ENCODE assay signal across 10 cellular contexts in genomic region chr3:114758828-114759709, GRCh38.
DNase-seq lines count a peak whose midpoint lies in the region; ATAC-seq and TF ChIP-seq lines count a peak whose summit lies in the region.
"Had no signal": no experiment of that assay in that cellular context is flagged by ENCODE, and none has a peak within 500 bp of the region (broad histone marks: within the 10 kb centered on the region; RNA-seq: fewer than 3 reads in every experiment).

No MANE protein-coding gene starts in this region.

- DNase-seq in GM03348 (ENCODE audit: low spot score) (peak; percentile 52), adrenal gland (peak in 6 of 7 donors; percentile 10 to 60 (median 28)), right cardiac atrium (peak in 1 of 3 donors; percentile 43), NCI-H2107 treated with DMSO at 0.1 percent for 48 hours (lab: John Stamatoyannopoulos, UW; ENCODE audit: unreplicated experiment) (no peak)
- DNase-seq in stimulated activated CD4-positive, alpha-beta T cell treated with anti-CD3 and anti-CD28 coated beads, Interleukin-4, amount 100 ng/mL, for 1 hour = no peak
- DNase-seq in activated T-cell treated with anti-CD3 and anti-CD28 coated beads, Interleukin-2, amount 50 U/mL, for 48 hours = no peak
- DNase-seq: GDM1; stimulated activated CD8-positive, alpha-beta memory T cell treated with anti-CD3 and anti-CD28 coated beads, Interleukin-4, amount 100 ng/mL, for 48 hours had no signal

- H3K27me3 ChIP-seq in adrenal gland (no peaks in the 10 kb centered on the region), right cardiac atrium (ENCODE audit: control insufficient read depth, insufficient read depth) (no peaks in the 10 kb centered on the region)

- H3K4me3 ChIP-seq in adrenal gland (peak overlapping the region in 2 of 4 donors; percentile 5 to 48), right cardiac atrium (ENCODE audit: low read length) (peak overlapping the region; percentile 80), skin epidermis (peak overlapping the region in 2 of 7 experiments; percentile 1 to 23)

- H3K27ac ChIP-seq in adrenal gland (peak overlapping the region in 4 of 5 donors; percentile 3 to 62 (median 52)), right cardiac atrium (ENCODE audit: low read length) (no peak overlapping the region), skin epidermis (peak overlapping the region in 16 of 21 experiments; percentile 5 to 71 (median 36))

- no peak for TF ChIP-seq CTCF in adrenal gland (IDR thresholded peaks at IDR 0.05)

- peak; percentile 68 to 71 for ATAC-seq in right cardiac atrium
- no peak for ATAC-seq in GM21447 (IDR thresholded peaks at IDR 0.05; ENCODE audit: unreplicated experiment)

- peaks cover 0 to 41% of the 10 kb centered on the region in 2 donors for H3K4me1 ChIP-seq in adrenal gland (replicated peaks in 1 of 2)
- no peaks in the 10 kb centered on the region for H3K4me1 ChIP-seq in right cardiac atrium (ENCODE audit: control insufficient read depth, insufficient read depth, low read length)

- H3K36me3 ChIP-seq in adrenal gland (replicated peaks in 1 of 2) = no peaks in the 10 kb centered on the region

- TF ChIP-seq POLR2A in adrenal gland (IDR thresholded peaks at IDR 0.05) = peak in 1 of 2 donors; percentile 63

- intact Hi-C loops in adrenal gland (cut with DNase I) = no loop called here
- intact Hi-C loops in right cardiac atrium (cut with DNase I) = no loop called here

- H3K9me3 ChIP-seq in adrenal gland (replicated peaks in 1 of 3) (no peaks in the 10 kb centered on the region), right cardiac atrium (ENCODE audit: control insufficient read depth, low read length) (no peaks in the 10 kb centered on the region)

- 22 to 61% (median 30%) methylated on average over 8 of the region's 8 CpGs for WGBS in adrenal gland, 4 donors
- WGBS in right cardiac atrium = 56% methylated on average over 8 of the region's 8 CpGs

Comparison
In these comparisons a context has a peak if more than half of its experiments do, and no peak if none do; other contexts are left out.
1. DNase-seq: peak in GM03348 (single experiment) and adrenal gland (6 of 7); none in stimulated activated CD4-positive, alpha-beta T cell treated with anti-CD3 and anti-CD28 coated beads, Interleukin-4, amount 100 ng/mL, for 1 hour (single experiment), activated T-cell treated with anti-CD3 and anti-CD28 coated beads, Interleukin-2, amount 50 U/mL, for 48 hours (0 of 2) and NCI-H2107 treated with DMSO at 0.1 percent for 48 hours (single experiment).